Comparison of ENCODE assay signal across 15 cellular contexts in genomic region chr11:114036958-114037357, GRCh38. TPM values are rescaled to one million over a fixed set of nuclear protein-coding genes. Genes with fewer than 3 reads are reported as not detected.
DNase-seq lines count a peak whose midpoint lies in the region; ATAC-seq and TF ChIP-seq lines count a peak whose summit lies in the region.
"Had no signal": no experiment of that assay in that cellular context is flagged by ENCODE, and none has a peak within 500 bp of the region (broad histone marks: within the 10 kb centered on the region; RNA-seq: fewer than 3 reads in every experiment).

No MANE protein-coding gene starts in this region.

- H3K4me3 ChIP-seq in HCT116 (replicated peaks in 1 of 2; ENCODE audit: low read depth in 1 of 2, low read length in 2 of 2) (no peak overlapping the region), body of pancreas (no peak overlapping the region), muscle layer of colon (ENCODE audit: low read depth in 1 of 2, low read length in 2 of 2) (peak overlapping the region in 1 of 2 donors; percentile 55), thyroid gland (replicated peaks in 1 of 3) (no peak overlapping the region), spleen (no peak overlapping the region)

- H3K9me2 ChIP-seq in HCT116 (ENCODE audit: insufficient read depth): no peaks in the 10 kb centered on the region

- intact Hi-C loops in HCT116 (cut with micrococcal nuclease) (loop anchor here (1.0 to 5.0 kb wide), 5 partner anchors 38 to 224 kb away; no protein-coding TSS in a partner anchor), body of pancreas (cut with DNase I) (no loop called here), thyroid gland (cut with DNase I) (loop anchor here (5.0 to 10.0 kb wide), 2 partner anchors 142 to 225 kb away; no protein-coding TSS in a partner anchor), spleen (cut with DNase I; ENCODE audit: low total_unique reads) (loop anchor here (2.0 to 10.0 kb wide), 2 partner anchors 148 to 224 kb away; no protein-coding TSS in a partner anchor)

- H3K79me2 ChIP-seq in HCT116 (ENCODE audit: insufficient read depth, low read length): no peaks in the 10 kb centered on the region

- H3K27ac ChIP-seq in HCT116 (ENCODE audit: low read depth, low read length): no peak overlapping the region
- H3K27ac ChIP-seq in body of pancreas: peak overlapping the region in 3 of 4 donors; percentile 9 to 80 (median 47)
- no peak overlapping the region for H3K27ac ChIP-seq in muscle layer of colon (ENCODE audit: low read depth, low read length)
- H3K27ac ChIP-seq in thyroid gland: peak overlapping the region; percentile 64 to 94 (median 80)
- peak overlapping the region in 2 of 8 donors; percentile 30 to 41 for H3K27ac ChIP-seq in spleen

- no TSS peak for BruUV-seq in HCT116 (replicated peaks; lab: Mats Ljungman, UMichigan)

- H3K27me3 ChIP-seq in HCT116 (ENCODE audit: insufficient read depth, low read length): no peaks in the 10 kb centered on the region
- H3K27me3 ChIP-seq in body of pancreas: no peaks in the 10 kb centered on the region
- H3K27me3 ChIP-seq in muscle layer of colon (ENCODE audit: control insufficient read depth in 1 of 2, insufficient read depth in 2 of 2, low read length in 2 of 2): no peaks in the 10 kb centered on the region
- H3K27me3 ChIP-seq in thyroid gland: no peaks in the 10 kb centered on the region
- peaks cover 0 to 10% (median 0%) of the 10 kb centered on the region in 7 donors for H3K27me3 ChIP-seq in spleen (replicated peaks in 1 of 7)

- H3K4me1 ChIP-seq in HCT116 (ENCODE audit: control insufficient read depth in 1 of 2, insufficient read depth in 2 of 2, low read length in 2 of 2) (peaks cover 9 to 14% of the 10 kb centered on the region in 2 experiments; a peak in 3 of 4 replicates), body of pancreas (peaks cover 15% of the 10 kb centered on the region), muscle layer of colon (ENCODE audit: insufficient read depth, low read length) (peaks cover 14% of the 10 kb centered on the region), thyroid gland (peaks cover 23 to 29% of the 10 kb centered on the region in 2 donors), spleen (peaks cover 5 to 15% (median 11%) of the 10 kb centered on the region in 6 donors)

- RAD21 ChIA-PET in HCT116 (lab: Charles Lee; ENCODE audit: low non-redundant PET in 1 of 2, low total read pairs in 2 of 2, uncharacterized antibody in 2 of 2, unreplicated experiment in 2 of 2): no interaction called here

- H3K9ac ChIP-seq in HCT116 (ENCODE audit: low read length) (no peak overlapping the region), muscle layer of colon (ENCODE audit: low read length) (peak overlapping the region; percentile 63)

- H3K9me3 ChIP-seq in HCT116 (ENCODE audit: control insufficient read depth in 1 of 2, insufficient read depth in 1 of 2, low read depth in 1 of 2, low read length in 2 of 2): no peaks in the 10 kb centered on the region
- no peaks in the 10 kb centered on the region for H3K9me3 ChIP-seq in body of pancreas
- H3K9me3 ChIP-seq in muscle layer of colon (ENCODE audit: low read length): no peaks in the 10 kb centered on the region
- no peaks in the 10 kb centered on the region for H3K9me3 ChIP-seq in thyroid gland
- H3K9me3 ChIP-seq in spleen: no peaks in the 10 kb centered on the region

- no peak overlapping the region for H3K4me2 ChIP-seq in HCT116 (ENCODE audit: low read length)

- ATAC-seq in HCT116 (no peak), body of pancreas (no peak), GM18858 (IDR thresholded peaks at IDR 0.05; ENCODE audit: unreplicated experiment) (no peak)

- no peaks in the 10 kb centered on the region for H4K20me1 ChIP-seq in HCT116 (ENCODE audit: insufficient read depth)

- TF ChIP-seq CTCF in HCT116 (IDR thresholded peaks at IDR 0.05 in 2 of 3, conservative IDR thresholded peaks at IDR 0.05 in 1 of 3; ENCODE audit: borderline replicate concordance in 1 of 3, insufficient read depth in 1 of 3, low read depth in 2 of 3, low read length in 2 of 3): no peak
- no peak for TF ChIP-seq CTCF in body of pancreas (IDR thresholded peaks at IDR 0.05)
- no peak for TF ChIP-seq CTCF in thyroid gland (IDR thresholded peaks at IDR 0.05)
- no peak for TF ChIP-seq CTCF in spleen (IDR thresholded peaks at IDR 0.05 in 8 of 11, conservative IDR thresholded peaks at IDR 0.05 in 3 of 11)

- DNase-seq in HCT116 (ENCODE audit: low read depth, low spot score): no peak
- DNase-seq in body of pancreas: no peak
- no peak for DNase-seq in thyroid gland
- no peak for DNase-seq in spleen
- no peak for DNase-seq in nucleus accumbens (lab: John Stamatoyannopoulos, UW)
- no peak for DNase-seq in C1 segment of cervical spinal cord (lab: John Stamatoyannopoulos, UW)
- DNase-seq: activated CD4-positive, alpha-beta T cell treated with anti-CD3 and anti-CD28 coated beads for 36 hours; activated naive CD4-positive, alpha-beta T cell treated with anti-CD3 and anti-CD28 coated beads for 36 hours; MV-4-11; NCI-H526 had no signal

- TF ChIP-seq RAD21 in HCT116 (IDR thresholded peaks at IDR 0.05; ENCODE audit: low read depth): no peak

- peak overlapping the region; percentile 49 for H2AFZ ChIP-seq in HCT116 (ENCODE audit: low read depth, low read length, poor library complexity, severe bottlenecking)

- H3K36me3 ChIP-seq in HCT116 (ENCODE audit: control insufficient read depth in 1 of 2, insufficient read depth in 2 of 2, low read length in 2 of 2) (no peaks in the 10 kb centered on the region), body of pancreas (replicated peaks in 1 of 2; ENCODE audit: insufficient read depth in 1 of 2, low read depth in 2 of 2) (no peaks in the 10 kb centered on the region), muscle layer of colon (ENCODE audit: insufficient read depth, low read length) (no peaks in the 10 kb centered on the region), thyroid gland (no peaks in the 10 kb centered on the region), spleen (no peaks in the 10 kb centered on the region)

- POLR2A ChIA-PET in HCT116 (lab: Charles Lee): no interaction called here

- WGBS in body of pancreas, 2 donors: 89 to 92% methylated on average over 3 of the region's 3 CpGs
- WGBS in thyroid gland, 2 donors: 85 to 92% methylated on average over 3 of the region's 3 CpGs
- WGBS in spleen, 5 donors: 90 to 97% (median 94%) methylated on average over 3 of the region's 3 CpGs

- CTCF ChIA-PET in HCT116 (lab: Charles Lee): no interaction called here

- TF ChIP-seq POLR2A in HCT116 (IDR thresholded peaks at IDR 0.05; ENCODE audit: borderline replicate concordance, extremely low read depth, insufficient read depth, insufficient read length) (no peak), body of pancreas (IDR thresholded peaks at IDR 0.05) (no peak), thyroid gland (IDR thresholded peaks at IDR 0.05) (no peak), spleen (IDR thresholded peaks at IDR 0.05) (no peak)

TF ChIP-seq in HCT116, 20 proteins besides CTCF, POLR2A, EP300 and RAD21:
- TF ChIP-seq SP1 (IDR thresholded peaks at IDR 0.05; ENCODE audit: low read depth) (no peak), CBX3 (IDR thresholded peaks at IDR 0.05; ENCODE audit: low read depth) (no peak), ZNF274 (IDR thresholded peaks at IDR 0.05; ENCODE audit: low read depth, low read length) (no peak), REST (IDR thresholded peaks at IDR 0.05; ENCODE audit: low read depth) (no peak), POLR2AphosphoS5 (IDR thresholded peaks at IDR 0.05; ENCODE audit: low read depth, low read length) (no peak), EGR1 (IDR thresholded peaks at IDR 0.05; ENCODE audit: low read depth) (no peak), TCF7L2 (IDR thresholded peaks at IDR 0.05; ENCODE audit: borderline replicate concordance, extremely low read depth, insufficient read depth, insufficient read length) (no peak), ELF1 (IDR thresholded peaks at IDR 0.05; ENCODE audit: borderline replicate concordance, low read depth) (no peak), JUND (IDR thresholded peaks at IDR 0.05) (no peak), ATF3 (IDR thresholded peaks at IDR 0.05) (no peak), SRF (IDR thresholded peaks at IDR 0.05; ENCODE audit: low read depth) (no peak), FOSL1 (IDR thresholded peaks at IDR 0.05; ENCODE audit: low read depth) (no peak)

RNA-seq across cellular contexts. Expression of gene ZBTB16, which starts 22.6 kb away (rescaled TPM):
- total RNA-seq in HCT116 (2021; ENCODE audit: unreplicated experiment) (0.30 TPM), body of pancreas (100 to 1,000 TPM in 1 of 2 donors, 10 to 100 TPM in 1; 96.5 to 150 TPM), thyroid gland (100 to 1,000 TPM; 157 to 385 (median 177) TPM), spleen (10 to 100 TPM in 6 of 7 donors, 1 to 10 TPM in 1; 8.4 to 85.6 (median 81.9) TPM)
- polyA plus RNA-seq in HCT116 (2012): not detected in 2 replicates
- polyA plus RNA-seq in spleen: 1 to 10 TPM; 1.5 to 9.2 (median 2.8) TPM
- total RNA-seq: fibroblast of lung, OCI-LY7, SK-MEL-5 had no signal
- polyA plus RNA-seq: fibroblast of lung had no signal

Comparison
In these comparisons a context has a peak if more than half of its experiments do, and no peak if none do; other contexts are left out.
1. H3K27ac ChIP-seq: peak in body of pancreas (3 of 4) and thyroid gland (3 of 3); none in HCT116 (single experiment) and muscle layer of colon (single experiment).